8 cellular contexts compared by ENCODE assay signal in genomic region chr3:57169872-57170623, GRCh38. TPM values are rescaled to one million over a fixed set of nuclear protein-coding genes. Genes with fewer than 3 reads are reported as not detected.
DNase-seq lines count a peak whose midpoint lies in the region; ATAC-seq and TF ChIP-seq lines count a peak whose summit lies in the region.

No MANE protein-coding gene starts in this region.

- peak overlapping the region; percentile 45 to 73 for H3K4me3 Mint-ChIP-seq in activated T-cell treated with anti-CD3 and anti-CD28 coated beads, Interleukin-2, amount 50 U/mL, for 72 hours
- H3K4me3 Mint-ChIP-seq in naive thymus-derived CD4-positive, alpha-beta T cell: peak overlapping the region; percentile 10 to 72 (median 46)
- H3K4me3 Mint-ChIP-seq in stimulated activated naive B cell treated with anti-CD40 and anti-IgM and Interleukin-4, amounts not matched to agents 10 μg/mL and 1 μg/mL and 100 μg/mL, for 72 hours: peak overlapping the region; percentile 74 to 85

- H3K27ac ChIP-seq in naive thymus-derived CD4-positive, alpha-beta T cell (ENCODE audit: low read depth, low read length): no peak overlapping the region

- intact Hi-C loops in naive thymus-derived CD4-positive, alpha-beta T cell (cut with micrococcal nuclease): loop anchor here (1.0 to 10.0 kb wide), 5 partner anchors 57 to 741 kb away; partner anchors contain the start of genes APPL1 (in 2 of the 2) and PDE12 (in 1 of the 2)

- H3K27me3 ChIP-seq in naive thymus-derived CD4-positive, alpha-beta T cell (ENCODE audit: control insufficient read depth in 2 of 2, insufficient read depth in 2 of 2, low read length in 2 of 2): peaks cover 0 to 4% of the 10 kb centered on the region in 2 donors

- ATAC-seq in GM18868 (IDR thresholded peaks at IDR 0.05; ENCODE audit: unreplicated experiment): peak; percentile 77
- ATAC-seq in HG03442 (IDR thresholded peaks at IDR 0.05; ENCODE audit: unreplicated experiment): peak; percentile 53
- peak; percentile 78 to 79 for ATAC-seq in activated T-cell treated with anti-CD3 and anti-CD28 coated beads, Interleukin-2, amount 50 U/mL, for 72 hours (replicated peaks in 1 of 2)
- peak; percentile 80 for ATAC-seq in naive thymus-derived CD4-positive, alpha-beta T cell
- peak; percentile 89 to 91 for ATAC-seq in stimulated activated naive B cell treated with anti-CD40 and anti-IgM and Interleukin-4, amounts not matched to agents 10 μg/mL and 1 μg/mL and 100 μg/mL, for 72 hours (replicated peaks)

- TF ChIP-seq CTCF in AG09309 (IDR thresholded peaks at IDR 0.05; ENCODE audit: control insufficient read depth, insufficient read depth, low read depth, low read length, missing control alignments): peak; percentile 87

- DNase-seq in AG09309 (ENCODE audit: low read depth) (no peak), OCI-M2 (lab: John Stamatoyannopoulos, UW; ENCODE audit: unreplicated experiment) (peak; percentile 40), fibroblast of gingiva (ENCODE audit: low read depth) (peak; percentile 45)
- DNase-seq in activated T-cell treated with anti-CD3 and anti-CD28 coated beads, Interleukin-2, amount 50 U/mL, for 72 hours: peak; percentile 68 to 77
- peak; percentile 24 to 69 (median 48) for DNase-seq in naive thymus-derived CD4-positive, alpha-beta T cell
- peak; percentile 65 for DNase-seq in stimulated activated naive B cell treated with anti-CD40 and anti-IgM and Interleukin-4, amounts not matched to agents 10 μg/mL and 1 μg/mL and 100 μg/mL, for 72 hours

- no peaks in the 10 kb centered on the region for H3K9me3 Mint-ChIP-seq in activated T-cell treated with anti-CD3 and anti-CD28 coated beads, Interleukin-2, amount 50 U/mL, for 72 hours
- H3K9me3 Mint-ChIP-seq in naive thymus-derived CD4-positive, alpha-beta T cell: peaks cover 0 to 1% (median 0%) of the 10 kb centered on the region in 11 donors
- H3K9me3 Mint-ChIP-seq in stimulated activated naive B cell treated with anti-CD40 and anti-IgM and Interleukin-4, amounts not matched to agents 10 μg/mL and 1 μg/mL and 100 μg/mL, for 72 hours: no peaks in the 10 kb centered on the region

- peaks cover 59% of the 10 kb centered on the region for H3K27me3 Mint-ChIP-seq in activated T-cell treated with anti-CD3 and anti-CD28 coated beads, Interleukin-2, amount 50 U/mL, for 72 hours (ENCODE audit: low read depth)
- peaks cover 50 to 72% (median 55%) of the 10 kb centered on the region in 5 donors for H3K27me3 Mint-ChIP-seq in naive thymus-derived CD4-positive, alpha-beta T cell
- peaks cover 34 to 43% of the 10 kb centered on the region in 2 donors for H3K27me3 Mint-ChIP-seq in stimulated activated naive B cell treated with anti-CD40 and anti-IgM and Interleukin-4, amounts not matched to agents 10 μg/mL and 1 μg/mL and 100 μg/mL, for 72 hours

- H3K4me3 ChIP-seq in AG09309 (ENCODE audit: control insufficient read depth, low read depth, low read length): peak overlapping the region; percentile 50
- H3K4me3 ChIP-seq in naive thymus-derived CD4-positive, alpha-beta T cell (ENCODE audit: low read length): peak overlapping the region; percentile 22

- H3K4me1 ChIP-seq in naive thymus-derived CD4-positive, alpha-beta T cell (ENCODE audit: control insufficient read depth in 2 of 2, insufficient read depth in 2 of 2, low read length in 2 of 2): no peaks in the 10 kb centered on the region

- peaks cover 9% of the 10 kb centered on the region for H3K4me1 Mint-ChIP-seq in activated T-cell treated with anti-CD3 and anti-CD28 coated beads, Interleukin-2, amount 50 U/mL, for 72 hours (ENCODE audit: low read depth)
- H3K4me1 Mint-ChIP-seq in naive thymus-derived CD4-positive, alpha-beta T cell: peaks cover 0 to 11% (median 7%) of the 10 kb centered on the region in 7 donors
- H3K4me1 Mint-ChIP-seq in stimulated activated naive B cell treated with anti-CD40 and anti-IgM and Interleukin-4, amounts not matched to agents 10 μg/mL and 1 μg/mL and 100 μg/mL, for 72 hours: peaks cover 11 to 24% of the 10 kb centered on the region in 2 donors

- H3K9me3 ChIP-seq in naive thymus-derived CD4-positive, alpha-beta T cell (ENCODE audit: control insufficient read depth in 2 of 3, low read length in 3 of 3): no peaks in the 10 kb centered on the region

- POLR2A ChIA-PET in naive thymus-derived CD4-positive, alpha-beta T cell (lab: Charles Lee): interaction anchor here (0.7 kb wide), 1 partner anchor 9 kb away, joined by 3 read pairs; no protein-coding TSS in a partner anchor

- no peak overlapping the region for H3K27ac Mint-ChIP-seq in activated T-cell treated with anti-CD3 and anti-CD28 coated beads, Interleukin-2, amount 50 U/mL, for 72 hours
- no peak overlapping the region for H3K27ac Mint-ChIP-seq in naive thymus-derived CD4-positive, alpha-beta T cell
- no peak overlapping the region for H3K27ac Mint-ChIP-seq in stimulated activated naive B cell treated with anti-CD40 and anti-IgM and Interleukin-4, amounts not matched to agents 10 μg/mL and 1 μg/mL and 100 μg/mL, for 72 hours

- CTCF ChIA-PET in naive thymus-derived CD4-positive, alpha-beta T cell (lab: Charles Lee): interaction anchor here (0.9 kb wide), 1 partner anchor 23 kb away, joined by 7 read pairs; no protein-coding TSS in a partner anchor

- H3K36me3 Mint-ChIP-seq in activated T-cell treated with anti-CD3 and anti-CD28 coated beads, Interleukin-2, amount 50 U/mL, for 72 hours (ENCODE audit: insufficient read depth in 2 of 2): no peaks in the 10 kb centered on the region
- H3K36me3 Mint-ChIP-seq in naive thymus-derived CD4-positive, alpha-beta T cell: no peaks in the 10 kb centered on the region
- no peaks in the 10 kb centered on the region for H3K36me3 Mint-ChIP-seq in stimulated activated naive B cell treated with anti-CD40 and anti-IgM and Interleukin-4, amounts not matched to agents 10 μg/mL and 1 μg/mL and 100 μg/mL, for 72 hours

- no peaks in the 10 kb centered on the region for H3K36me3 ChIP-seq in naive thymus-derived CD4-positive, alpha-beta T cell (ENCODE audit: control insufficient read depth in 2 of 3, insufficient read depth in 3 of 3, low read length in 3 of 3)

RNA-seq across cellular contexts. Expression of gene IL17RD, which starts 4.9 kb away (rescaled TPM):
- total RNA-seq in activated T-cell treated with anti-CD3 and anti-CD28 coated beads, Interleukin-2, amount 50 U/mL, for 72 hours: under 1 TPM; 0.07 to 0.09 TPM
- total RNA-seq in naive thymus-derived CD4-positive, alpha-beta T cell: under 1 TPM in 2 of 5 experiments, not detected in 3; 0.03 to 0.05 TPM
- not detected for polyA plus RNA-seq in naive thymus-derived CD4-positive, alpha-beta T cell

RNA-seq across cellular contexts. Expression of gene HESX1, which starts 29.7 kb away (rescaled TPM):
- under 1 TPM; 0.62 to 0.72 TPM for total RNA-seq in activated T-cell treated with anti-CD3 and anti-CD28 coated beads, Interleukin-2, amount 50 U/mL, for 72 hours
- not detected for total RNA-seq in naive thymus-derived CD4-positive, alpha-beta T cell
- under 1 TPM in 1 of 2 donors, not detected in 1; 0.40 TPM for polyA plus RNA-seq in naive thymus-derived CD4-positive, alpha-beta T cell

RNA-seq across cellular contexts. Expression of gene APPL1, which starts 57.5 kb away (rescaled TPM):
- 10 to 100 TPM; 28.0 to 37.4 TPM for total RNA-seq in activated T-cell treated with anti-CD3 and anti-CD28 coated beads, Interleukin-2, amount 50 U/mL, for 72 hours
- 10 to 100 TPM; 25.4 to 42.1 (median 29.2) TPM for total RNA-seq in naive thymus-derived CD4-positive, alpha-beta T cell
- 10 to 100 TPM; 37.4 to 58.8 TPM for polyA plus RNA-seq in naive thymus-derived CD4-positive, alpha-beta T cell
